ENCODE assay signal across 16 cellular contexts in genomic region chr10:5095687-5096086, GRCh38. TPM values are rescaled to one million over a fixed set of nuclear protein-coding genes. Genes with fewer than 3 reads are reported as not detected.
DNase-seq lines count a peak whose midpoint lies in the region; ATAC-seq, FAIRE-seq and TF ChIP-seq lines count a peak whose summit lies in the region.
"Had no signal": no experiment of that assay in that cellular context is flagged by ENCODE, and none has a peak within 500 bp of the region (broad histone marks: within the 10 kb centered on the region; RNA-seq: fewer than 3 reads in every experiment).

No MANE protein-coding gene starts in this region.

- 0 out of 2 replicates have a peak, but pooled peaks cover 7% of the 10 kb centered on the region for H3K79me2 ChIP-seq in GM23248 (ENCODE audit: insufficient read depth)

- H3K4me3 ChIP-seq in GM23248, result peak overlapping the region; percentile 89
- peak overlapping the region; percentile 63 for H3K4me3 ChIP-seq in choroid plexus epithelial cell (ENCODE audit: low read depth, low read length)
- H3K4me3 ChIP-seq in right lobe of liver, result peak overlapping the region; percentile 32 to 69 (median 61)
- H3K4me3 ChIP-seq in small intestine (ENCODE audit: low read depth in 1 of 2, low read length in 2 of 2), result peak overlapping the region in 1 of 2 donors; percentile 57

- no peak overlapping the region for H3K27ac ChIP-seq in GM23248
- H3K27ac ChIP-seq in right lobe of liver, result peak overlapping the region; percentile 71 to 81 (median 81)
- H3K27ac ChIP-seq in small intestine (ENCODE audit: low read depth in 1 of 2, low read length in 1 of 2), result peak overlapping the region in 1 of 2 donors; percentile 44
- H3K27ac ChIP-seq: BLaER1 had no signal

- peak overlapping the region; percentile 97 for H3K4me2 ChIP-seq in GM23248 (ENCODE audit: unreplicated experiment)

- H3K4me1 ChIP-seq in GM23248 (ENCODE audit: insufficient read depth) (peaks cover 12% of the 10 kb centered on the region; the same call in 1 of the 2 replicates), right lobe of liver (peaks cover 0 to 27% (median 2%) of the 10 kb centered on the region in 4 donors), small intestine (ENCODE audit: control insufficient read depth in 2 of 2, insufficient read depth in 1 of 2, low read depth in 1 of 2, low read length in 1 of 2) (peaks cover 0 to 5% of the 10 kb centered on the region in 2 donors)

- no peak for TF ChIP-seq POLR2A in right lobe of liver (IDR thresholded peaks at IDR 0.05)

- H3K36me3 ChIP-seq in GM23248 (ENCODE audit: low read depth) (peaks cover 4% of the 10 kb centered on the region; the same call in 1 of the 2 replicates), right lobe of liver (peaks cover 0 to 41% (median 11%) of the 10 kb centered on the region in 4 donors), small intestine (ENCODE audit: control insufficient read depth in 2 of 2, insufficient read depth in 2 of 2, low read length in 2 of 2) (peaks cover 6 to 15% of the 10 kb centered on the region in 2 donors)
- H3K36me3 ChIP-seq: BLaER1 had no signal

- DNase-seq in GM23248 (peak; percentile 57), choroid plexus epithelial cell (ENCODE audit: low read depth) (peak; percentile 15), right lobe of liver (no peak), small intestine (peak; percentile 31), Ammon's horn (ENCODE audit: low spot score) (no peak), NCI-H2171 treated with DMSO at 0.1 percent for 48 hours (lab: John Stamatoyannopoulos, UW) (no peak)
- DNase-seq in activated CD4-positive, CD25-positive, alpha-beta regulatory T cell (lab: John Stamatoyannopoulos, UW), result no peak
- DNase-seq: activated CD8-positive, alpha-beta memory T cell treated with anti-CD3 and anti-CD28 coated beads for 24 hours; activated effector memory CD4-positive, alpha-beta T cell treated with anti-CD3 and anti-CD28 coated beads, Interleukin-2, amount 50 U/mL, for 16 hours; hippocampal formation; left lung; nucleus accumbens; stimulated activated CD4-positive, alpha-beta T cell treated with anti-CD3 and anti-CD28 coated beads, Interleukin-15, amount 100 ng/mL, for 24 hours; trophoblast cell had no signal

- intact Hi-C loops in right lobe of liver (cut with DNase I), result no loop called here

- no peaks in the 10 kb centered on the region for H4K20me1 ChIP-seq in GM23248 (ENCODE audit: insufficient read depth)
- H4K20me1 ChIP-seq: BLaER1 had no signal

- in situ Hi-C loops in GM23248 (cut with MboI), result loop anchor here (10.0 kb wide), 2 partner anchors 71 to 241 kb away; no protein-coding TSS in a partner anchor

- peak overlapping the region; percentile 98 for H2AFZ ChIP-seq in GM23248

- H3K9ac ChIP-seq in GM23248, result peak overlapping the region; percentile 91
- H3K9ac ChIP-seq: BLaER1 had no signal

- FAIRE-seq in small intestine (lab: Jason Lieb, UNC), result no peak

- H3K27me3 ChIP-seq in GM23248 (replicated peaks; ENCODE audit: insufficient read depth) (no peaks in the 10 kb centered on the region), right lobe of liver (no peaks in the 10 kb centered on the region), small intestine (ENCODE audit: control insufficient read depth in 2 of 2, insufficient read depth in 2 of 2, low read length in 2 of 2) (no peaks in the 10 kb centered on the region)
- H3K27me3 ChIP-seq: BLaER1, left lung had no signal

- no peak for TF ChIP-seq CTCF in choroid plexus epithelial cell (conservative IDR thresholded peaks at IDR 0.05; ENCODE audit: low read depth, low read length)
- TF ChIP-seq CTCF in right lobe of liver (IDR thresholded peaks at IDR 0.05), result peak in 1 of 4 donors; percentile 23

- 0 out of 2 replicates have a peak, but pooled peaks cover 4% of the 10 kb centered on the region for H3F3A ChIP-seq in GM23248 (ENCODE audit: insufficient read depth)

- no peaks in the 10 kb centered on the region for H3K9me3 ChIP-seq in GM23248 (ENCODE audit: low read depth)
- no peaks in the 10 kb centered on the region for H3K9me3 ChIP-seq in right lobe of liver
- no peaks in the 10 kb centered on the region for H3K9me3 ChIP-seq in small intestine (ENCODE audit: control insufficient read depth, low read depth)
- H3K9me3 ChIP-seq: BLaER1, left lung had no signal

- WGBS in GM23248 (ENCODE audit: low coverage in 1 of 2, low lambda C conversion rate in 2 of 2, missing lambda C conversion rate in 2 of 2), 2 experiments, result 43% methylated on average over 4 of the region's 4 CpGs
- WGBS in right lobe of liver (ENCODE audit: insufficient coverage, low coverage, low lambda C conversion rate, missing lambda C conversion rate), result 10% methylated on average over 4 of the region's 4 CpGs
- WGBS in small intestine, 3 donors, result 14 to 55% (median 27%) methylated on average over 4 of the region's 4 CpGs

- ATAC-seq in right lobe of liver, result peak; percentile 3 to 34 (median 8)
- ATAC-seq in HG02571 (IDR thresholded peaks at IDR 0.05; ENCODE audit: unreplicated experiment), result no peak

- no peaks in the 10 kb centered on the region for H3K9me2 ChIP-seq in GM23248 (ENCODE audit: insufficient read depth)

RNA-seq across cellular contexts. Expression of gene AKR1C3, which starts 1.5 kb away (rescaled TPM):
- 23.2 and 36.2 TPM in 2 replicates for total RNA-seq in GM23248 (2014; rRNA removed; shearing (Covaris generic))
- 44.7 and 51.8 TPM in 2 replicates for polyA plus RNA-seq in GM23248 (2016; fragmentation: Nextera tagmentation; extraction: Ambion mirVana)
- 100 to 1,000 TPM; 169 to 782 (median 334) TPM for total RNA-seq in right lobe of liver
- polyA plus RNA-seq in small intestine, result 100 to 1,000 TPM; 435 to 869 (median 463) TPM

Comparison
In these comparisons a context has a peak if more than half of its experiments do, and no peak if none do; other contexts are left out.
1. DNase-seq: peak in GM23248 (single experiment), choroid plexus epithelial cell (single experiment) and small intestine (single experiment); none in right lobe of liver (0 of 3), Ammon's horn (single experiment), activated CD4-positive, CD25-positive, alpha-beta regulatory T cell (0 of 4) and NCI-H2171 treated with DMSO at 0.1 percent for 48 hours (single experiment).